ENCODE assay signal across 8 cellular contexts in genomic region chrX:119693032-119693995, GRCh38. TPM values are rescaled to one million over a fixed set of nuclear protein-coding genes. Genes with fewer than 3 reads are reported as not detected.
DNase-seq lines count a peak whose midpoint lies in the region; ATAC-seq lines count a peak whose summit lies in the region.

SEPTIN6 (minus strand) TSS chrX:119693168; CDS start chrX:119693105, 63 bp downstream.

- ATAC-seq in GM18909 (IDR thresholded peaks at IDR 0.05; ENCODE audit: poor library complexity, unreplicated experiment), result peak; percentile 66
- peak; percentile 61 for ATAC-seq in HG03159 (IDR thresholded peaks at IDR 0.05; ENCODE audit: unreplicated experiment)
- ATAC-seq in memory B cell (ENCODE audit: low read depth), result peak; percentile 72

- peaks cover 26% of the 10 kb centered on the region for H3K36me3 Mint-ChIP-seq in activated CD4-positive, alpha-beta memory T cell treated with anti-CD3 and anti-CD28 coated beads, Interleukin-2, amount 10 ng/mL, durations not matched to agents 7 days and 5 days (ENCODE audit: low read depth)
- no peaks in the 10 kb centered on the region for H3K36me3 Mint-ChIP-seq in memory B cell

- H3K4me1 Mint-ChIP-seq in activated CD4-positive, alpha-beta memory T cell treated with anti-CD3 and anti-CD28 coated beads, Interleukin-2, amount 10 ng/mL, durations not matched to agents 7 days and 5 days, result peaks cover 17% of the 10 kb centered on the region
- peaks cover 38% of the 10 kb centered on the region for H3K4me1 Mint-ChIP-seq in memory B cell

- H3K4me3 ChIP-seq in ectodermal cell (ENCODE audit: insufficient read depth, low read depth, low read length), result peak within 1 kb of the TSS; percentile 59

- CTCF ChIA-PET in activated CD4-positive, alpha-beta memory T cell treated with anti-CD3 and anti-CD28 coated beads, Interleukin-2, amount 10 ng/mL, durations not matched to agents 7 days and 5 days (lab: Charles Lee), result interaction anchor here (0.9 to 5.9 kb wide), 15 partner anchors 9 to 211 kb away, joined by 3 to 45 read pairs (median 5); partner anchors contain the start of gene RPL39

- H3K36me3 ChIP-seq in ectodermal cell (ENCODE audit: control insufficient read depth, insufficient read depth, low read length), result no peaks in the 10 kb centered on the region

- DNase-seq in Ammon's horn (ENCODE audit: low spot score) (peak; percentile 41), NCI-H774 (lab: John Stamatoyannopoulos, UW) (peak; percentile 34), memory B cell (ENCODE audit: low spot score in 2 of 2) (peak; percentile 81 to 82)
- DNase-seq in activated CD4-positive, alpha-beta memory T cell treated with anti-CD3 and anti-CD28 coated beads, Interleukin-2, amount 10 ng/mL, durations not matched to agents 7 days and 5 days, result peak; percentile 86
- DNase-seq in stimulated activated CD8-positive, alpha-beta memory T cell treated with anti-CD3 and anti-CD28 coated beads, Interleukin-15, amount 100 ng/mL, for 1 hour (ENCODE audit: low read depth), result peak; percentile 57

- H3K4me3 Mint-ChIP-seq in activated CD4-positive, alpha-beta memory T cell treated with anti-CD3 and anti-CD28 coated beads, Interleukin-2, amount 10 ng/mL, durations not matched to agents 7 days and 5 days, result peak within 1 kb of the TSS; percentile 98
- H3K4me3 Mint-ChIP-seq in memory B cell, result peak within 1 kb of the TSS; percentile 96

- no peaks in the 10 kb centered on the region for H3K27me3 Mint-ChIP-seq in activated CD4-positive, alpha-beta memory T cell treated with anti-CD3 and anti-CD28 coated beads, Interleukin-2, amount 10 ng/mL, durations not matched to agents 7 days and 5 days
- no peaks in the 10 kb centered on the region for H3K27me3 Mint-ChIP-seq in memory B cell

- H3K4me1 ChIP-seq in ectodermal cell (ENCODE audit: control insufficient read depth, insufficient read depth, low read length), result no peaks in the 10 kb centered on the region

- H3K9me3 Mint-ChIP-seq in activated CD4-positive, alpha-beta memory T cell treated with anti-CD3 and anti-CD28 coated beads, Interleukin-2, amount 10 ng/mL, durations not matched to agents 7 days and 5 days, result no peaks in the 10 kb centered on the region
- H3K9me3 Mint-ChIP-seq in memory B cell, result no peaks in the 10 kb centered on the region

- H3K27me3 ChIP-seq in ectodermal cell (ENCODE audit: control insufficient read depth, insufficient read depth, low read length, poor library complexity, severe bottlenecking), result peaks cover 13% of the 10 kb centered on the region

- no peaks in the 10 kb centered on the region for H3K9me3 ChIP-seq in ectodermal cell (ENCODE audit: control insufficient read depth, low read length)

- POLR2A ChIA-PET in activated CD4-positive, alpha-beta memory T cell treated with anti-CD3 and anti-CD28 coated beads, Interleukin-2, amount 10 ng/mL, durations not matched to agents 7 days and 5 days (lab: Charles Lee), result interaction anchor here (0.9 to 13.5 kb wide), 16 partner anchors 10 to 177 kb away, joined by 3 to 337 read pairs (median 4); partner anchors contain the start of genes NKRF, RPL39 and SOWAHD

- no peak within 1 kb of the TSS for H3K27ac ChIP-seq in ectodermal cell (ENCODE audit: insufficient read depth, low read depth, low read length, poor library complexity, severe bottlenecking)

- peak within 1 kb of the TSS; percentile 100 for H3K27ac Mint-ChIP-seq in activated CD4-positive, alpha-beta memory T cell treated with anti-CD3 and anti-CD28 coated beads, Interleukin-2, amount 10 ng/mL, durations not matched to agents 7 days and 5 days
- H3K27ac Mint-ChIP-seq in memory B cell, result peak within 1 kb of the TSS; percentile 90

- 1% methylated on average over 49 to 58 of the region's 59 CpGs for WGBS in ectodermal cell, 2 experiments

RNA-seq across cellular contexts. Expression of gene SEPTIN6, which starts in this region (rescaled TPM):
- total RNA-seq in activated CD4-positive, alpha-beta memory T cell treated with anti-CD3 and anti-CD28 coated beads, Interleukin-2, amount 10 ng/mL, durations not matched to agents 7 days and 5 days, result 100 to 1,000 TPM; 214 to 219 TPM
- polyA plus RNA-seq in ectodermal cell (2013, experiment 1 of 4), result 23.4 TPM
- 20.3 TPM for polyA plus RNA-seq in ectodermal cell (2013, experiment 2 of 4)
- 20.0 TPM for polyA plus RNA-seq in ectodermal cell (2013, experiment 3 of 4)
- polyA plus RNA-seq in ectodermal cell (2013, experiment 4 of 4), result 23.6 TPM

Comparison
In these comparisons a context has a peak if more than half of its experiments do, and no peak if none do; other contexts are left out.
1. DNase-seq: peak in every context shown above with its lines; median percentile 86 in activated CD4-positive, alpha-beta memory T cell treated with anti-CD3 and anti-CD28 coated beads, Interleukin-2, amount 10 ng/mL, durations not matched to agents 7 days and 5 days; 82 in memory B cell; 57 in stimulated activated CD8-positive, alpha-beta memory T cell treated with anti-CD3 and anti-CD28 coated beads, Interleukin-15, amount 100 ng/mL, for 1 hour; 41 in Ammon's horn; 34 in NCI-H774.